Comparison of ENCODE assay signal across 13 cellular contexts in genomic region chr18:49249523-49249922, GRCh38.
DNase-seq lines count a peak whose midpoint lies in the region; ATAC-seq, FAIRE-seq and TF ChIP-seq lines count a peak whose summit lies in the region.
"Had no signal": no experiment of that assay in that cellular context is flagged by ENCODE, and none has a peak within 500 bp of the region (broad histone marks: within the 10 kb centered on the region; RNA-seq: fewer than 3 reads in every experiment).

No MANE protein-coding gene starts in this region.

- TF ChIP-seq POLR2A in GM12891 (IDR thresholded peaks at IDR 0.05; ENCODE audit: low read depth, low read length): no peak

- H3K27me3 ChIP-seq in upper lobe of right lung: no peaks in the 10 kb centered on the region
- H3K27me3 ChIP-seq: tibial artery had no signal

- intact Hi-C loops in left ventricle myocardium superior (cut with micrococcal nuclease): no loop called here
- intact Hi-C loops in cardiac septum (cut with DNase I): no loop called here
- intact Hi-C loops in upper lobe of right lung (cut with DNase I): no loop called here

- no peak for FAIRE-seq in GM12891 (lab: Jason Lieb, UNC)
- FAIRE-seq: islet of Langerhans had no signal

- no peak overlapping the region for H3K27ac Mint-ChIP-seq in stimulated activated naive B cell treated with anti-CD40 and anti-IgM and Interleukin-4, amounts not matched to agents 10 μg/mL and 1 μg/mL and 100 μg/mL, for 72 hours
- H3K27ac Mint-ChIP-seq: WTC11 had no signal

- H3K4me3 ChIP-seq in fibroblast of villous mesenchyme (ENCODE audit: low read depth, low read length): no peak overlapping the region
- no peak overlapping the region for H3K4me3 ChIP-seq in upper lobe of right lung
- H3K4me3 ChIP-seq: tibial artery had no signal

- TF ChIP-seq CTCF in fibroblast of villous mesenchyme (IDR thresholded peaks at IDR 0.05; ENCODE audit: insufficient read depth, low read depth, low read length) (no peak), upper lobe of right lung (IDR thresholded peaks at IDR 0.05) (no peak)

- H3K27me3 Mint-ChIP-seq in stimulated activated naive B cell treated with anti-CD40 and anti-IgM and Interleukin-4, amounts not matched to agents 10 μg/mL and 1 μg/mL and 100 μg/mL, for 72 hours: no peaks in the 10 kb centered on the region
- H3K27me3 Mint-ChIP-seq: CD8-positive, alpha-beta memory T cell had no signal

- H3K4me1 Mint-ChIP-seq in stimulated activated naive B cell treated with anti-CD40 and anti-IgM and Interleukin-4, amounts not matched to agents 10 μg/mL and 1 μg/mL and 100 μg/mL, for 72 hours: peaks cover 0 to 2% of the 10 kb centered on the region in 2 donors

- H3K27ac ChIP-seq in upper lobe of right lung: peak overlapping the region; percentile 52
- H3K27ac ChIP-seq: tibial artery had no signal

- peaks cover 42% of the 10 kb centered on the region for H3K4me1 ChIP-seq in upper lobe of right lung

- H3K36me3 ChIP-seq in upper lobe of right lung: peaks cover 7% of the 10 kb centered on the region

- H3K9me3 ChIP-seq in upper lobe of right lung: no peaks in the 10 kb centered on the region
- H3K9me3 ChIP-seq: tibial artery had no signal

- DNase-seq in left ventricle myocardium superior: no peak
- no peak for DNase-seq in cardiac septum (ENCODE audit: low spot score)
- peak; percentile 87 for DNase-seq in SIG-M5 treated with dmso at 0.1 percent for 504 hours (lab: John Stamatoyannopoulos, UW; ENCODE audit: unreplicated experiment)
- DNase-seq in fibroblast of villous mesenchyme (ENCODE audit: low read depth): peak; percentile 89
- DNase-seq in upper lobe of right lung: no peak
- no peak for DNase-seq in GM12891 (ENCODE audit: insufficient read length, low spot score)
- no peak for DNase-seq in stimulated activated naive B cell treated with anti-CD40 and anti-IgM and Interleukin-4, amounts not matched to agents 10 μg/mL and 1 μg/mL and 100 μg/mL, for 72 hours
- DNase-seq: CD8-positive, alpha-beta memory T cell; NCI-H526 treated with DMSO at 0.1 percent for 48 hours; tibial artery had no signal

- H3K4me3 Mint-ChIP-seq in stimulated activated naive B cell treated with anti-CD40 and anti-IgM and Interleukin-4, amounts not matched to agents 10 μg/mL and 1 μg/mL and 100 μg/mL, for 72 hours: no peak overlapping the region
- H3K4me3 Mint-ChIP-seq: CD8-positive, alpha-beta memory T cell; WTC11 had no signal

- peaks cover 30 to 50% of the 10 kb centered on the region in 2 donors for H3K36me3 Mint-ChIP-seq in stimulated activated naive B cell treated with anti-CD40 and anti-IgM and Interleukin-4, amounts not matched to agents 10 μg/mL and 1 μg/mL and 100 μg/mL, for 72 hours

- peaks cover 0 to 5% of the 10 kb centered on the region in 2 donors for H3K9me3 Mint-ChIP-seq in stimulated activated naive B cell treated with anti-CD40 and anti-IgM and Interleukin-4, amounts not matched to agents 10 μg/mL and 1 μg/mL and 100 μg/mL, for 72 hours
- H3K9me3 Mint-ChIP-seq: CD8-positive, alpha-beta memory T cell had no signal

- ATAC-seq in left ventricle myocardium superior (peak; percentile 53), upper lobe of right lung (peak; percentile 93), HG03280 (IDR thresholded peaks at IDR 0.05; ENCODE audit: unreplicated experiment) (no peak)
- ATAC-seq in stimulated activated naive B cell treated with anti-CD40 and anti-IgM and Interleukin-4, amounts not matched to agents 10 μg/mL and 1 μg/mL and 100 μg/mL, for 72 hours (replicated peaks): no peak
- ATAC-seq: WTC11 had no signal

TF ChIP-seq in GM12891, 5 proteins besides CTCF, POLR2A, EP300 and RAD21:
- TF ChIP-seq POLR2AphosphoS5 (IDR thresholded peaks at IDR 0.05; ENCODE audit: low read depth, low read length) (no peak), POU2F2 (IDR thresholded peaks at IDR 0.05; ENCODE audit: low read depth, low read length) (no peak), PAX5 (IDR thresholded peaks at IDR 0.05; ENCODE audit: insufficient read depth, low read length, severe bottlenecking) (no peak), SPI1 (IDR thresholded peaks at IDR 0.05; ENCODE audit: low read depth, low read length) (no peak), TAF1 (IDR thresholded peaks at IDR 0.05; ENCODE audit: low read depth, low read length) (no peak)

Comparison
In these comparisons a context has a peak if more than half of its experiments do, and no peak if none do; other contexts are left out.
1. ATAC-seq: peak in left ventricle myocardium superior (single experiment) and upper lobe of right lung (single experiment); none in HG03280 (single experiment) and stimulated activated naive B cell treated with anti-CD40 and anti-IgM and Interleukin-4, amounts not matched to agents 10 μg/mL and 1 μg/mL and 100 μg/mL, for 72 hours (0 of 2).
2. DNase-seq: peak in SIG-M5 treated with dmso at 0.1 percent for 504 hours (single experiment) and fibroblast of villous mesenchyme (single experiment); none in left ventricle myocardium superior (single experiment), cardiac septum (single experiment), upper lobe of right lung (single experiment), GM12891 (single experiment) and stimulated activated naive B cell treated with anti-CD40 and anti-IgM and Interleukin-4, amounts not matched to agents 10 μg/mL and 1 μg/mL and 100 μg/mL, for 72 hours (single experiment).